15 cellular contexts compared by ENCODE assay signal in genomic region chr13:50323440-50324070, GRCh38.
DNase-seq lines count a peak whose midpoint lies in the region; ATAC-seq and TF ChIP-seq lines count a peak whose summit lies in the region.
"Had no signal": no experiment of that assay in that cellular context is flagged by ENCODE, and none has a peak within 500 bp of the region (broad histone marks: within the 10 kb centered on the region; RNA-seq: fewer than 3 reads in every experiment).

No MANE protein-coding gene starts in this region.

- intact Hi-C loops in posterior vena cava (cut with DNase I), result no loop called here
- intact Hi-C loops in testis (cut with DNase I; ENCODE audit: low total_unique reads), result no loop called here

- no peak for ATAC-seq in GM21360 (IDR thresholded peaks at IDR 0.05; ENCODE audit: unreplicated experiment)

- H3K4me3 ChIP-seq in AG10803 (ENCODE audit: low read length) (no peak overlapping the region), brain microvascular endothelial cell (ENCODE audit: low read depth, low read length) (no peak overlapping the region), kidney epithelial cell (ENCODE audit: low read depth, low read length) (no peak overlapping the region), testis (no peak overlapping the region)

- TF ChIP-seq CTCF in AG10803 (conservative IDR thresholded peaks at IDR 0.05; ENCODE audit: low read length) (no peak), brain microvascular endothelial cell (IDR thresholded peaks at IDR 0.05; ENCODE audit: low read depth, low read length, missing control alignments) (no peak), kidney epithelial cell (IDR thresholded peaks at IDR 0.05; ENCODE audit: insufficient read depth, low read length, poor library complexity, severe bottlenecking) (no peak), testis (IDR thresholded peaks at IDR 0.05) (no peak)

- H3K27me3 ChIP-seq in brain microvascular endothelial cell (replicated peaks), result no peaks in the 10 kb centered on the region
- no peaks in the 10 kb centered on the region for H3K27me3 ChIP-seq in kidney epithelial cell (ENCODE audit: control insufficient read depth, insufficient read depth, low read length)
- H3K27me3 ChIP-seq in testis, result no peaks in the 10 kb centered on the region

- DNase-seq in AG10803 (ENCODE audit: low read depth) (peak; percentile 91), HS-5 (ENCODE audit: low read depth) (peak; percentile 79), brain microvascular endothelial cell (peak; percentile 79), kidney epithelial cell (ENCODE audit: low read depth) (peak; percentile 43), NCI-H1694 treated with DMSO at 0.1 percent for 48 hours (lab: John Stamatoyannopoulos, UW) (no peak), posterior vena cava (ENCODE audit: low spot score) (no peak), testis (no peak)
- DNase-seq: activated CD8-positive, alpha-beta memory T cell treated with anti-CD3 and anti-CD28 coated beads, Interleukin-2, amount 50 U/mL, for 4 hours; aorta; CD8-positive, alpha-beta memory T cell; H9; islet precursor cell; KBM-7; RPMI8226 had no signal

- H3K36me3 ChIP-seq in brain microvascular endothelial cell (replicated peaks), result no peaks in the 10 kb centered on the region
- no peaks in the 10 kb centered on the region for H3K36me3 ChIP-seq in kidney epithelial cell (ENCODE audit: control insufficient read depth, insufficient read depth, low read length)
- no peaks in the 10 kb centered on the region for H3K36me3 ChIP-seq in testis (ENCODE audit: low read depth, missing control alignments)

- TF ChIP-seq POLR2A in testis (IDR thresholded peaks at IDR 0.05), result no peak

- peak overlapping the region; percentile 58 for H3K27ac ChIP-seq in brain microvascular endothelial cell
- H3K27ac ChIP-seq in testis, result no peak overlapping the region

- no peaks in the 10 kb centered on the region for H3K4me1 ChIP-seq in testis

- WGBS in testis, 2 donors, result 92 to 94% methylated on average over 3 of the region's 3 CpGs

- H3K9me3 ChIP-seq in testis, result no peaks in the 10 kb centered on the region

- in situ Hi-C loops in brain microvascular endothelial cell (cut with HindIII; ENCODE audit: low pct_ligation_motif_present, low sequenced_read_pairs), result no loop called here

Comparison
In these comparisons a context has a peak if more than half of its experiments do, and no peak if none do; other contexts are left out.
1. DNase-seq: peak in AG10803 (single experiment), HS-5 (single experiment), brain microvascular endothelial cell (single experiment) and kidney epithelial cell (single experiment); none in NCI-H1694 treated with DMSO at 0.1 percent for 48 hours (single experiment), posterior vena cava (single experiment) and testis (single experiment).